ENCODE assay signal across 13 cellular contexts in the genomic region with DNA sequence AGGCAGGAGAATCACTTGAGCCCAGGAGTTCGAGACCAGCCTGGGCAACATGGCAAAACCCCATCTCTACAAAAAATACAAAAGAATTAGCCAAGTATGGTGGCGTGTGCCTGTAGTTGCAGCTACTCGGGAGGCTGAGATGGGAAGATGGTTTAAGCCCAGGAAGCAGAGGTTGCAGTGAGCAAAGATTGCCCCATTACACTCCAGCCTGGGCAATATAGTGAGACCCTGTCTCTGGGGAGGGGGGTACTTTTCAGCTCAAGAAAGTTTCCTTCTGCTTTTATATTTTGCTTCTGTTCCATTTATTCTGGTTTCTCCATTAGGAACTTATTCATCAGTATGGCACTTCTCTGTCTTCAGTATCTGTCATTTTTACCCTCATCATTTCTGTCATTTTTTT.
"Had no signal": no experiment of that assay in that cellular context is flagged by ENCODE, and none has a peak within 500 bp of the region (broad histone marks: within the 10 kb centered on the region; RNA-seq: fewer than 3 reads in every experiment).

No MANE protein-coding gene starts in this region.

- ATAC-seq: activated naive CD8-positive, alpha-beta T cell treated with anti-CD3 and anti-CD28 coated beads, Interleukin-2, amount 50 U/mL, for 24 hours; pancreas had no signal

- FAIRE-seq: pancreas had no signal

- H3K27ac Mint-ChIP-seq: T-helper 2 cell treated with Interferon-gamma antibody and Interleukin-4, amounts not matched to agents 5 μg/mL and 100 μg/mL, for 36 hours; type B pancreatic cell had no signal

- H3K27ac ChIP-seq: pancreas had no signal

- H3K36me3 ChIP-seq: pancreas had no signal

- H3K9me3 Mint-ChIP-seq: activated CD4-positive, alpha-beta memory T cell treated with anti-CD3 and anti-CD28 coated beads for 36 hours; activated naive CD8-positive, alpha-beta T cell treated with anti-CD3 and anti-CD28 coated beads, Interleukin-2, amount 50 U/mL, for 24 hours; T-helper 2 cell treated with Interferon-gamma antibody and Interleukin-4, amounts not matched to agents 5 μg/mL and 100 μg/mL, for 36 hours had no signal

- H3K9me3 ChIP-seq: pancreas had no signal

- H3K4me3 ChIP-seq: pancreas had no signal

- H3K4me3 Mint-ChIP-seq: activated CD4-positive, alpha-beta memory T cell treated with anti-CD3 and anti-CD28 coated beads for 36 hours; activated naive CD8-positive, alpha-beta T cell treated with anti-CD3 and anti-CD28 coated beads, Interleukin-2, amount 50 U/mL, for 24 hours; T-helper 2 cell treated with Interferon-gamma antibody and Interleukin-4, amounts not matched to agents 5 μg/mL and 100 μg/mL, for 36 hours; type B pancreatic cell had no signal

- H3K27me3 ChIP-seq: pancreas had no signal

- H3K27me3 Mint-ChIP-seq: activated CD4-positive, alpha-beta memory T cell treated with anti-CD3 and anti-CD28 coated beads for 36 hours; activated naive CD8-positive, alpha-beta T cell treated with anti-CD3 and anti-CD28 coated beads, Interleukin-2, amount 50 U/mL, for 24 hours; type B pancreatic cell had no signal

- DNase-seq: activated CD4-positive, alpha-beta memory T cell treated with anti-CD3 and anti-CD28 coated beads for 36 hours; activated CD4-positive, CD25-positive, alpha-beta regulatory T cell treated with anti-CD3 and anti-CD28 coated beads, Interleukin-2, amount 50 U/mL, for 72 hours; activated gamma-delta T cell; activated naive CD8-positive, alpha-beta T cell treated with anti-CD3 and anti-CD28 coated beads, Interleukin-2, amount 50 U/mL, for 24 hours; activated T-cell treated with anti-CD3 and anti-CD28 coated beads, Interleukin-2, amount 50 U/mL, for 48 hours; aorta; cerebellar nuclear complex; effector CD8-positive, alpha-beta T cell; foreskin fibroblast; pancreas; stimulated activated naive CD4-positive, alpha-beta T cell had no signal
